Comparison of ENCODE assay signal across 23 cellular contexts in genomic region chr5:2142456-2142954, GRCh38.
"Had no signal": no experiment of that assay in that cellular context is flagged by ENCODE, and none has a peak within 500 bp of the region (broad histone marks: within the 10 kb centered on the region; RNA-seq: fewer than 3 reads in every experiment).

No MANE protein-coding gene starts in this region.

- DNase-seq: activated CD4-positive, alpha-beta T cell treated with anti-CD3 and anti-CD28 coated beads for 4 hours; activated CD8-positive, alpha-beta memory T cell treated with anti-CD3 and anti-CD28 coated beads, Interleukin-2, amount 50 U/mL, for 4 hours; activated CD8-positive, alpha-beta T cell treated with anti-CD3 and anti-CD28 coated beads for 36 hours; activated gamma-delta T cell treated with Interleukin-2 at 50 U/mL for 16 hours; activated naive CD4-positive, alpha-beta T cell treated with anti-CD3 and anti-CD28 coated beads, Interleukin-2, amount 10 ng/mL, durations not matched to agents 7 days and 5 days; activated naive CD8-positive, alpha-beta T cell treated with anti-CD3 and anti-CD28 coated beads, Interleukin-2, amount 10 ng/mL, durations not matched to agents 7 days and 5 days; activated T-cell treated with anti-CD3 and anti-CD28 coated beads, Interleukin-2, amount 50 U/mL, for 72 hours; anterior cingulate cortex; Kasumi-1; MV-4-11; NCI-H1092 treated with DMSO at 0.1 percent for 48 hours; NCI-H1417 treated with DMSO at 0.1 percent for 48 hours; NCI-H1694 treated with DMSO at 0.1 percent for 48 hours; NCI-H2029 treated with DMSO at 0.1 percent for 48 hours; NCI-H446; SIG-M5; T-cell; T-helper 2 cell; T1000 had no signal

- H3K27ac ChIP-seq: adrenal gland, SK-N-MC, VCaP had no signal

- H3K27me3 ChIP-seq: adrenal gland had no signal

- H3K4me1 ChIP-seq: adrenal gland had no signal

- H3K9me3 ChIP-seq: adrenal gland had no signal

- H3K36me3 ChIP-seq: adrenal gland had no signal

- H3K4me3 ChIP-seq: adrenal gland, K562, SK-N-MC had no signal
